In the genomic region with DNA sequence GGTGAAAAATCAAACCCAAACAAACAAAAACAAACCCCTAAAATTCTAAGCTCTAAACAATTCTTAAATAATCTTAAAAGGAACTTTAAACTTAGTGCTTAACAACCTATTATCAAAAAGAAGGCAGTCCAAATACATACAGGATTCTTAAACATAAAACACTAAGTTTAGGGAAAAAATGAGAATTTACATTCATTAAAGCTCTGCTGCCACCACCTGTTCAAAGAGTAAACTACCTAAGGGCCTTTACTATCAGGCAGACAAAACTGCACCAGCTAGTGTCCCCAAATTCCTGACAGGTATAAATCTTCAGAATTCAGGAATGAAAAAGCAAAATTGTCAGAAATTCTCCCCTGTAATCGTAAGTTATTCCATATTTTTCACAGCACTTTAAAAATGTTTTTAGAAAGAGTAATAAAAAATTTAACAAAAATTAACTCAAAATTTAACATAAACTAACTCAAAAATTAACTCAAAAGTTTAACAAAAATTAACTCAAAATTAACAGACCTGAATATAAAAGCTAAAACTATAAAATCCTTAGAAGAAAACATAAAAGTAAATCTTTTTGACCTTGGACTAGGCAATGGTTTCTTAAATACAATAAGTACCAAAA, we compare ENCODE assay signal across 8 cellular contexts. TPM values are rescaled to one million over a fixed set of nuclear protein-coding genes. Genes with fewer than 3 reads are reported as not detected.
DNase-seq lines count a peak whose midpoint lies in the region; ATAC-seq and TF ChIP-seq lines count a peak whose summit lies in the region.
"Had no signal": no experiment of that assay in that cellular context is flagged by ENCODE, and none has a peak within 500 bp of the region (broad histone marks: within the 10 kb centered on the region; RNA-seq: fewer than 3 reads in every experiment).

No MANE protein-coding gene starts in this region.

- CTCF ChIA-PET in GM10248 (lab: Yijun Ruan, JAX) (interaction anchor here (0.8 to 9.1 kb wide), 15 partner anchors 9 to 118 kb away, joined by 3 to 143 read pairs (median 4); no protein-coding TSS in a partner anchor), WTC11 (lab: Charles Lee) (interaction anchor here (0.6 to 4.6 kb wide), 23 partner anchors 8 to 123 kb away, joined by 3 to 119 read pairs (median 5); a partner anchor contains a TSS)

- H3K27me3 Mint-ChIP-seq in WTC11 (ENCODE audit: low read depth): no peaks in the 10 kb centered on the region
- peaks cover 0 to 2% (median 2%) of the 10 kb centered on the region in 3 donors for H3K27me3 Mint-ChIP-seq in immature natural killer cell (ENCODE audit: low read depth in 3 of 3)
- H3K27me3 Mint-ChIP-seq: naive thymus-derived CD8-positive, alpha-beta T cell had no signal

- H3K9me3 Mint-ChIP-seq in WTC11 (no peaks in the 10 kb centered on the region), immature natural killer cell (no peaks in the 10 kb centered on the region)
- H3K9me3 Mint-ChIP-seq: naive thymus-derived CD8-positive, alpha-beta T cell had no signal

- peak; percentile 73 for TF ChIP-seq CTCF in GM10248 (IDR thresholded peaks at IDR 0.05; ENCODE audit: control extremely low read depth, extremely low read depth, low read depth, missing control alignments)
- TF ChIP-seq CTCF in HL-60 (IDR thresholded peaks at IDR 0.05; ENCODE audit: insufficient read depth, low read length): peak; percentile 38
- TF ChIP-seq CTCF in WTC11 (IDR thresholded peaks at IDR 0.05): 0 out of 2 replicates have a peak, but pooled peaks have one; percentile 29

- peaks cover 9% of the 10 kb centered on the region for H3K36me3 Mint-ChIP-seq in WTC11
- peaks cover 0 to 7% (median 7%) of the 10 kb centered on the region in 3 donors for H3K36me3 Mint-ChIP-seq in immature natural killer cell

- H3K4me3 ChIP-seq in HL-60 (replicated peaks; ENCODE audit: insufficient read depth, low read length): no peak overlapping the region

- H3K4me1 Mint-ChIP-seq in WTC11: peaks cover 34% of the 10 kb centered on the region
- H3K4me1 Mint-ChIP-seq in immature natural killer cell: peaks cover 8 to 16% of the 10 kb centered on the region in 2 donors

- H3K4me3 Mint-ChIP-seq in WTC11 (no peak overlapping the region), immature natural killer cell (no peak overlapping the region)
- H3K4me3 Mint-ChIP-seq: naive thymus-derived CD8-positive, alpha-beta T cell had no signal

- POLR2A ChIA-PET in GM10248 (lab: Yijun Ruan, JAX) (no interaction called here), WTC11 (lab: Charles Lee) (interaction anchor here (1.2 kb wide), 1 partner anchor 103 kb away, joined by 3 read pairs; no protein-coding TSS in a partner anchor)

- ATAC-seq in WTC11: peak; percentile 69
- ATAC-seq: naive thymus-derived CD8-positive, alpha-beta T cell had no signal

- no peaks in the 10 kb centered on the region for H3K27me3 ChIP-seq in HL-60 (ENCODE audit: insufficient read depth, poor library complexity, severe bottlenecking)

- H3K27ac ChIP-seq in HL-60 (replicated peaks): no peak overlapping the region

- DNase-seq in GM10248 (ENCODE audit: extremely low spot score) (peak; percentile 14), HL-60 (ENCODE audit: low read depth in 1 of 2, low spot score in 1 of 2) (peak in 1 of 2 experiments; percentile 8), WTC11 (ENCODE audit: low spot score) (no peak), kidney tubule cell (ENCODE audit: low spot score) (peak; percentile 35), A172 (ENCODE audit: low spot score) (no peak), KG1 (lab: John Stamatoyannopoulos, UW) (no peak), immature natural killer cell (no peak)

- no peak overlapping the region for H3K27ac Mint-ChIP-seq in WTC11
- peak overlapping the region in 1 of 6 donors; percentile 13 for H3K27ac Mint-ChIP-seq in immature natural killer cell
- H3K27ac Mint-ChIP-seq: naive thymus-derived CD8-positive, alpha-beta T cell had no signal

TF ChIP-seq in WTC11, 78 proteins besides CTCF, POLR2A, EP300 and RAD21 (continues in another document):
- TF ChIP-seq NFATC4 (CRISPR knock-in tag; IDR thresholded peaks at IDR 0.05) (no peak), NFYB (CRISPR knock-in tag; conservative IDR thresholded peaks at IDR 0.05; ENCODE audit: low read depth) (no peak), GRHL2 (CRISPR knock-in tag; IDR thresholded peaks at IDR 0.05; ENCODE audit: insufficient replicate concordance, severe bottlenecking) (no peak), SMAD3 (CRISPR knock-in tag; IDR thresholded peaks at IDR 0.05; ENCODE audit: borderline replicate concordance) (no peak), SMAD4 (CRISPR knock-in tag; IDR thresholded peaks at IDR 0.05) (no peak), NR1H2 (CRISPR knock-in tag; IDR thresholded peaks at IDR 0.05) (no peak)
- TF ChIP-seq, protein P1, sequence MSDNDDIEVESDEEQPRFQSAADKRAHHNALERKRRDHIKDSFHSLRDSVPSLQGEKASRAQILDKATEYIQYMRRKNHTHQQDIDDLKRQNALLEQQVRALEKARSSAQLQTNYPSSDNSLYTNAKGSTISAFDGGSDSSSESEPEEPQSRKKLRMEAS (CRISPR knock-in tag; IDR thresholded peaks at IDR 0.05): no peak
- TF ChIP-seq, protein P2, sequence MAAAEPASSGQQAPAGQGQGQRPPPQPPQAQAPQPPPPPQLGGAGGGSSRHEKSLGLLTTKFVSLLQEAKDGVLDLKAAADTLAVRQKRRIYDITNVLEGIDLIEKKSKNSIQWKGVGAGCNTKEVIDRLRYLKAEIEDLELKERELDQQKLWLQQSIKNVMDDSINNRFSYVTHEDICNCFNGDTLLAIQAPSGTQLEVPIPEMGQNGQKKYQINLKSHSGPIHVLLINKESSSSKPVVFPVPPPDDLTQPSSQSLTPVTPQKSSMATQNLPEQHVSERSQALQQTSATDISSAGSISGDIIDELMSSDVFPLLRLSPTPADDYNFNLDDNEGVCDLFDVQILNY (CRISPR knock-in tag; IDR thresholded peaks at IDR 0.05): no peak
- TF ChIP-seq, protein P3, sequence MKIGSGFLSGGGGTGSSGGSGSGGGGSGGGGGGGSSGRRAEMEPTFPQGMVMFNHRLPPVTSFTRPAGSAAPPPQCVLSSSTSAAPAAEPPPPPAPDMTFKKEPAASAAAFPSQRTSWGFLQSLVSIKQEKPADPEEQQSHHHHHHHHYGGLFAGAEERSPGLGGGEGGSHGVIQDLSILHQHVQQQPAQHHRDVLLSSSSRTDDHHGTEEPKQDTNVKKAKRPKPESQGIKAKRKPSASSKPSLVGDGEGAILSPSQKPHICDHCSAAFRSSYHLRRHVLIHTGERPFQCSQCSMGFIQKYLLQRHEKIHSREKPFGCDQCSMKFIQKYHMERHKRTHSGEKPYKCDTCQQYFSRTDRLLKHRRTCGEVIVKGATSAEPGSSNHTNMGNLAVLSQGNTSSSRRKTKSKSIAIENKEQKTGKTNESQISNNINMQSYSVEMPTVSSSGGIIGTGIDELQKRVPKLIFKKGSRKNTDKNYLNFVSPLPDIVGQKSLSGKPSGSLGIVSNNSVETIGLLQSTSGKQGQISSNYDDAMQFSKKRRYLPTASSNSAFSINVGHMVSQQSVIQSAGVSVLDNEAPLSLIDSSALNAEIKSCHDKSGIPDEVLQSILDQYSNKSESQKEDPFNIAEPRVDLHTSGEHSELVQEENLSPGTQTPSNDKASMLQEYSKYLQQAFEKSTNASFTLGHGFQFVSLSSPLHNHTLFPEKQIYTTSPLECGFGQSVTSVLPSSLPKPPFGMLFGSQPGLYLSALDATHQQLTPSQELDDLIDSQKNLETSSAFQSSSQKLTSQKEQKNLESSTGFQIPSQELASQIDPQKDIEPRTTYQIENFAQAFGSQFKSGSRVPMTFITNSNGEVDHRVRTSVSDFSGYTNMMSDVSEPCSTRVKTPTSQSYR (CRISPR knock-in tag; IDR thresholded peaks at IDR 0.05): no peak
- TF ChIP-seq, protein P4, sequence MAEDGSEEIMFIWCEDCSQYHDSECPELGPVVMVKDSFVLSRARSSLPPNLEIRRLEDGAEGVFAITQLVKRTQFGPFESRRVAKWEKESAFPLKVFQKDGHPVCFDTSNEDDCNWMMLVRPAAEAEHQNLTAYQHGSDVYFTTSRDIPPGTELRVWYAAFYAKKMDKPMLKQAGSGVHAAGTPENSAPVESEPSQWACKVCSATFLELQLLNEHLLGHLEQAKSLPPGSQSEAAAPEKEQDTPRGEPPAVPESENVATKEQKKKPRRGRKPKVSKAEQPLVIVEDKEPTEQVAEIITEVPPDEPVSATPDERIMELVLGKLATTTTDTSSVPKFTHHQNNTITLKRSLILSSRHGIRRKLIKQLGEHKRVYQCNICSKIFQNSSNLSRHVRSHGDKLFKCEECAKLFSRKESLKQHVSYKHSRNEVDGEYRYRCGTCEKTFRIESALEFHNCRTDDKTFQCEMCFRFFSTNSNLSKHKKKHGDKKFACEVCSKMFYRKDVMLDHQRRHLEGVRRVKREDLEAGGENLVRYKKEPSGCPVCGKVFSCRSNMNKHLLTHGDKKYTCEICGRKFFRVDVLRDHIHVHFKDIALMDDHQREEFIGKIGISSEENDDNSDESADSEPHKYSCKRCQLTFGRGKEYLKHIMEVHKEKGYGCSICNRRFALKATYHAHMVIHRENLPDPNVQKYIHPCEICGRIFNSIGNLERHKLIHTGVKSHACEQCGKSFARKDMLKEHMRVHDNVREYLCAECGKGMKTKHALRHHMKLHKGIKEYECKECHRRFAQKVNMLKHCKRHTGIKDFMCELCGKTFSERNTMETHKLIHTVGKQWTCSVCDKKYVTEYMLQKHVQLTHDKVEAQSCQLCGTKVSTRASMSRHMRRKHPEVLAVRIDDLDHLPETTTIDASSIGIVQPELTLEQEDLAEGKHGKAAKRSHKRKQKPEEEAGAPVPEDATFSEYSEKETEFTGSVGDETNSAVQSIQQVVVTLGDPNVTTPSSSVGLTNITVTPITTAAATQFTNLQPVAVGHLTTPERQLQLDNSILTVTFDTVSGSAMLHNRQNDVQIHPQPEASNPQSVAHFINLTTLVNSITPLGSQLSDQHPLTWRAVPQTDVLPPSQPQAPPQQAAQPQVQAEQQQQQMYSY (CRISPR knock-in tag; IDR thresholded peaks at IDR 0.05): no peak
- TF ChIP-seq, protein P5, sequence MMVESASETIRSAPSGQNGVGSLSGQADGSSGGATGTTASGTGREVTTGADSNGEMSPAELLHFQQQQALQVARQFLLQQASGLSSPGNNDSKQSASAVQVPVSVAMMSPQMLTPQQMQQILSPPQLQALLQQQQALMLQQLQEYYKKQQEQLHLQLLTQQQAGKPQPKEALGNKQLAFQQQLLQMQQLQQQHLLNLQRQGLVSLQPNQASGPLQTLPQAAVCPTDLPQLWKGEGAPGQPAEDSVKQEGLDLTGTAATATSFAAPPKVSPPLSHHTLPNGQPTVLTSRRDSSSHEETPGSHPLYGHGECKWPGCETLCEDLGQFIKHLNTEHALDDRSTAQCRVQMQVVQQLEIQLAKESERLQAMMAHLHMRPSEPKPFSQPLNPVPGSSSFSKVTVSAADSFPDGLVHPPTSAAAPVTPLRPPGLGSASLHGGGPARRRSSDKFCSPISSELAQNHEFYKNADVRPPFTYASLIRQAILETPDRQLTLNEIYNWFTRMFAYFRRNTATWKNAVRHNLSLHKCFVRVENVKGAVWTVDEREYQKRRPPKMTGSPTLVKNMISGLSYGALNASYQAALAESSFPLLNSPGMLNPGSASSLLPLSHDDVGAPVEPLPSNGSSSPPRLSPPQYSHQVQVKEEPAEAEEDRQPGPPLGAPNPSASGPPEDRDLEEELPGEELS (CRISPR knock-in tag; IDR thresholded peaks at IDR 0.05): no peak

RNA-seq across cellular contexts. Expression of a gene that starts 55.1 kb away (rescaled TPM):
- total RNA-seq in WTC11 (2021): 41.8 to 52.7 TPM (median 43.3 TPM) in 3 replicates
- 23.9 and 24.8 TPM in 2 replicates for total RNA-seq in A172 (2014; rRNA removed; shearing (Covaris generic))
- 10 to 100 TPM in 2 of 3 donors, 1 to 10 TPM in 1; 9.7 to 23.7 (median 12.3) TPM for polyA plus RNA-seq in immature natural killer cell

Comparison
In these comparisons a context has a peak if more than half of its experiments do, and no peak if none do; other contexts are left out.
1. DNase-seq: peak in GM10248 (single experiment) and kidney tubule cell (single experiment); none in WTC11 (single experiment), A172 (single experiment), KG1 (single experiment) and immature natural killer cell (0 of 3).
2. Peak in every context shown above with its lines, with median percentiles within 50 percentile points of each other: CTCF ChIP-seq.